Comparison of ENCODE assay signal across 32 cellular contexts in genomic region chr4:115356176-115356575, GRCh38.
"Had no signal": no experiment of that assay in that cellular context is flagged by ENCODE, and none has a peak within 500 bp of the region (broad histone marks: within the 10 kb centered on the region; RNA-seq: fewer than 3 reads in every experiment).

No MANE protein-coding gene starts in this region.

- DNase-seq: dorsolateral prefrontal cortex; effector CD4-positive, alpha-beta T cell; endodermal cell; foreskin keratinocyte; heart left ventricle; kidney; left cardiac atrium; left lung; mesenchymal stem cell; mucosa of descending colon; naive B cell; nucleus accumbens; pancreas; stimulated activated CD4-positive, alpha-beta T cell treated with anti-CD3 and anti-CD28 coated beads, Interleukin-12 subunit alpha, Interleukin-12 subunit beta, amount 100 ng/mL, for 4 hours; stimulated activated CD4-positive, alpha-beta T cell treated with anti-CD3 and anti-CD28 coated beads, Interleukin-1b, Interleukin-23, amount 100 ng/mL, for 48 hours; stimulated activated CD4-positive, alpha-beta T cell treated with anti-CD3 and anti-CD28 coated beads, Interleukin-4, amount 100 ng/mL, for 4 hours; stimulated activated naive CD8-positive, alpha-beta T cell treated with anti-CD3 and anti-CD28 coated beads, Interleukin-15, Interleukin-2, amounts not matched to agents 100 U/mL and 50 U/mL, for 24 hours; substantia nigra; testis; tibial artery; upper lobe of left lung had no signal

- H3K9me3 ChIP-seq: pancreas, testis had no signal

- H3K27me3 ChIP-seq: dorsolateral prefrontal cortex, foreskin keratinocyte, gastroesophageal sphincter, heart left ventricle, hepatocyte, left lung, pancreas, right atrium auricular region, testis, tibial artery, upper lobe of left lung had no signal

- H3K4me1 Mint-ChIP-seq: endodermal cell; naive B cell; stimulated activated memory B cell treated with anti-CD40 and anti-IgM and Interleukin-4, amounts not matched to agents 10 μg/mL and 1 μg/mL and 100 μg/mL, for 72 hours had no signal

- H2AFZ ChIP-seq: hepatocyte had no signal

- H3K36me3 ChIP-seq: gastroesophageal sphincter, heart left ventricle, left lung, pancreas, right atrium auricular region, tibial artery, upper lobe of left lung had no signal

- H3K27ac Mint-ChIP-seq: endodermal cell; mesothelial cell of epicardium; naive B cell; natural killer cell treated with Interleukin-12 subunit alpha and Interleukin-12 subunit beta and Interleukin-15 and Interleukin-18, amount 100 ng/mL, for 72 hours; stimulated activated memory B cell treated with anti-CD40 and anti-IgM and Interleukin-4, amounts not matched to agents 10 μg/mL and 1 μg/mL and 100 μg/mL, for 72 hours had no signal

- H3K27me3 Mint-ChIP-seq: naive B cell; natural killer cell treated with Interleukin-12 subunit alpha and Interleukin-12 subunit beta and Interleukin-15 and Interleukin-18, amount 100 ng/mL, for 72 hours; stimulated activated memory B cell treated with anti-CD40 and anti-IgM and Interleukin-4, amounts not matched to agents 10 μg/mL and 1 μg/mL and 100 μg/mL, for 72 hours had no signal

- H3K36me3 Mint-ChIP-seq: naive B cell; stimulated activated memory B cell treated with anti-CD40 and anti-IgM and Interleukin-4, amounts not matched to agents 10 μg/mL and 1 μg/mL and 100 μg/mL, for 72 hours had no signal

- H3K4me3 Mint-ChIP-seq: endodermal cell; mesothelial cell of epicardium; naive B cell; natural killer cell treated with Interleukin-12 subunit alpha and Interleukin-12 subunit beta and Interleukin-15 and Interleukin-18, amount 100 ng/mL, for 72 hours; neural crest cell; stimulated activated memory B cell treated with anti-CD40 and anti-IgM and Interleukin-4, amounts not matched to agents 10 μg/mL and 1 μg/mL and 100 μg/mL, for 72 hours had no signal

- ATAC-seq: esophagus mucosa; foreskin keratinocyte; gastroesophageal sphincter; heart left ventricle; left cardiac atrium; left lung; mucosa of descending colon; natural killer cell treated with Interleukin-12 subunit alpha and Interleukin-12 subunit beta and Interleukin-15 and Interleukin-18, amount 100 ng/mL, for 72 hours; pancreas; sciatic nerve; stimulated activated memory B cell treated with anti-CD40 and anti-IgM and Interleukin-4, amounts not matched to agents 10 μg/mL and 1 μg/mL and 100 μg/mL, for 72 hours; stimulated activated naive CD8-positive, alpha-beta T cell treated with anti-CD3 and anti-CD28 coated beads, Interleukin-15, Interleukin-2, amounts not matched to agents 100 U/mL and 50 U/mL, for 24 hours had no signal

- H3K4me2 ChIP-seq: hepatocyte, smooth muscle cell had no signal

- H3K79me2 ChIP-seq: hepatocyte had no signal

- H3K27ac ChIP-seq: dorsolateral prefrontal cortex, epithelial cell of prostate, foreskin keratinocyte, gastroesophageal sphincter, heart left ventricle, hepatocyte, left lung, pancreas, right atrium auricular region, testis, tibial artery, upper lobe of left lung had no signal

- H3K4me3 ChIP-seq: dorsolateral prefrontal cortex, gastroesophageal sphincter, heart left ventricle, hepatocyte, left lung, mucosa of descending colon, pancreas, right atrium auricular region, smooth muscle cell, testis, tibial artery, upper lobe of left lung had no signal

- H3K4me1 ChIP-seq: foreskin keratinocyte, gastroesophageal sphincter, heart left ventricle, left lung, pancreas, right atrium auricular region, testis, tibial artery, upper lobe of left lung had no signal
